In genomic region chr10:77350711-77351119, GRCh38 we compare ENCODE assay signal across 9 cellular contexts.
DNase-seq lines count a peak whose midpoint lies in the region; ATAC-seq and TF ChIP-seq lines count a peak whose summit lies in the region.
"Had no signal": no experiment of that assay in that cellular context is flagged by ENCODE, and none has a peak within 500 bp of the region (broad histone marks: within the 10 kb centered on the region; RNA-seq: fewer than 3 reads in every experiment).

No MANE protein-coding gene starts in this region.

- H3K27ac Mint-ChIP-seq in stimulated activated naive B cell treated with anti-CD40 and anti-IgM and Interleukin-4, amounts not matched to agents 10 μg/mL and 1 μg/mL and 100 μg/mL, for 72 hours: no peak overlapping the region
- H3K27ac Mint-ChIP-seq: nephron progenitor cell had no signal

- peak; percentile 9 for TF ChIP-seq CTCF in RWPE2 (IDR thresholded peaks at IDR 0.05; ENCODE audit: poor library complexity, severe bottlenecking)
- TF ChIP-seq CTCF in foreskin keratinocyte (conservative IDR thresholded peaks at IDR 0.05): peak; percentile 42

- H3K4me3 Mint-ChIP-seq in stimulated activated naive B cell treated with anti-CD40 and anti-IgM and Interleukin-4, amounts not matched to agents 10 μg/mL and 1 μg/mL and 100 μg/mL, for 72 hours: no peak overlapping the region
- H3K4me3 Mint-ChIP-seq: nephron progenitor cell had no signal

- no peak overlapping the region for H3K4me3 ChIP-seq in RWPE2 (ENCODE audit: severe bottlenecking)
- H3K4me3 ChIP-seq in effector memory CD4-positive, alpha-beta T cell (ENCODE audit: insufficient read depth, low read depth, low read length, poor library complexity, severe bottlenecking): no peak overlapping the region

- H3K9me3 Mint-ChIP-seq in stimulated activated naive B cell treated with anti-CD40 and anti-IgM and Interleukin-4, amounts not matched to agents 10 μg/mL and 1 μg/mL and 100 μg/mL, for 72 hours: peaks cover 0 to 3% of the 10 kb centered on the region in 2 donors
- H3K9me3 Mint-ChIP-seq: nephron progenitor cell had no signal

- H3K27me3 ChIP-seq in RWPE2 (ENCODE audit: insufficient read depth, poor library complexity, severe bottlenecking) (no peaks in the 10 kb centered on the region), foreskin keratinocyte (no peaks in the 10 kb centered on the region)
- H3K27me3 ChIP-seq in effector memory CD4-positive, alpha-beta T cell (replicated peaks; ENCODE audit: control insufficient read depth, insufficient read depth, low read length, poor library complexity, severe bottlenecking): no peaks in the 10 kb centered on the region

- no peaks in the 10 kb centered on the region for H3K9me3 ChIP-seq in RWPE2 (ENCODE audit: severe bottlenecking)
- no peaks in the 10 kb centered on the region for H3K9me3 ChIP-seq in effector memory CD4-positive, alpha-beta T cell (ENCODE audit: control insufficient read depth, low read length)

- no peaks in the 10 kb centered on the region for H3K4me1 Mint-ChIP-seq in stimulated activated naive B cell treated with anti-CD40 and anti-IgM and Interleukin-4, amounts not matched to agents 10 μg/mL and 1 μg/mL and 100 μg/mL, for 72 hours

- H3K36me3 ChIP-seq in RWPE2 (ENCODE audit: low read depth): no peaks in the 10 kb centered on the region
- no peaks in the 10 kb centered on the region for H3K36me3 ChIP-seq in effector memory CD4-positive, alpha-beta T cell (ENCODE audit: control insufficient read depth, insufficient read depth, low read length)

- H3K27ac ChIP-seq in RWPE2 (ENCODE audit: poor library complexity, severe bottlenecking) (peak overlapping the region; percentile 74), foreskin keratinocyte (peak overlapping the region; percentile 49)
- H3K27ac ChIP-seq in effector memory CD4-positive, alpha-beta T cell (ENCODE audit: insufficient read depth, low read length, poor library complexity, severe bottlenecking): no peak overlapping the region

- H3K27me3 Mint-ChIP-seq in stimulated activated naive B cell treated with anti-CD40 and anti-IgM and Interleukin-4, amounts not matched to agents 10 μg/mL and 1 μg/mL and 100 μg/mL, for 72 hours: peaks cover 0 to 5% of the 10 kb centered on the region in 2 donors

- ATAC-seq in RWPE2 (ENCODE audit: low read depth): peak; percentile 98
- peak; percentile 99 for ATAC-seq in foreskin keratinocyte
- ATAC-seq in stimulated activated naive B cell treated with anti-CD40 and anti-IgM and Interleukin-4, amounts not matched to agents 10 μg/mL and 1 μg/mL and 100 μg/mL, for 72 hours (replicated peaks): peak; percentile 19 to 27
- no peak for ATAC-seq in GM19452 (IDR thresholded peaks at IDR 0.05; ENCODE audit: unreplicated experiment)

- H3K36me3 Mint-ChIP-seq in stimulated activated naive B cell treated with anti-CD40 and anti-IgM and Interleukin-4, amounts not matched to agents 10 μg/mL and 1 μg/mL and 100 μg/mL, for 72 hours: no peaks in the 10 kb centered on the region

- DNase-seq in activated CD8-positive, alpha-beta memory T cell treated with anti-CD3 and anti-CD28 coated beads for 48 hours (ENCODE audit: low read depth in 2 of 3, low spot score in 2 of 3): peak in 2 of 3 experiments; percentile 19 to 22
- DNase-seq in activated CD8-positive, alpha-beta memory T cell treated with anti-CD3 and anti-CD28 coated beads, Interleukin-2, amount 50 U/mL, for 4 hours: no peak
- peak; percentile 93 for DNase-seq in RWPE2 (ENCODE audit: low spot score)
- peak; percentile 96 to 98 for DNase-seq in foreskin keratinocyte
- no peak for DNase-seq in stimulated activated naive B cell treated with anti-CD40 and anti-IgM and Interleukin-4, amounts not matched to agents 10 μg/mL and 1 μg/mL and 100 μg/mL, for 72 hours
- no peak for DNase-seq in effector memory CD4-positive, alpha-beta T cell
- no peak for DNase-seq in NCI-H2227 (lab: John Stamatoyannopoulos, UW; ENCODE audit: unreplicated experiment)
- DNase-seq: nephron progenitor cell had no signal

- H3K4me1 ChIP-seq in RWPE2 (ENCODE audit: insufficient read depth, poor library complexity, severe bottlenecking): peaks cover 20% of the 10 kb centered on the region
- H3K4me1 ChIP-seq in foreskin keratinocyte: peaks cover 19% of the 10 kb centered on the region
- no peaks in the 10 kb centered on the region for H3K4me1 ChIP-seq in effector memory CD4-positive, alpha-beta T cell (ENCODE audit: control insufficient read depth, insufficient read depth, low read length, poor library complexity, severe bottlenecking)

Comparison
In these comparisons a context has a peak if more than half of its experiments do, and no peak if none do; other contexts are left out.
1. DNase-seq: peak in activated CD8-positive, alpha-beta memory T cell treated with anti-CD3 and anti-CD28 coated beads for 48 hours (2 of 3), RWPE2 (single experiment) and foreskin keratinocyte (2 of 2); none in activated CD8-positive, alpha-beta memory T cell treated with anti-CD3 and anti-CD28 coated beads, Interleukin-2, amount 50 U/mL, for 4 hours (single experiment), stimulated activated naive B cell treated with anti-CD40 and anti-IgM and Interleukin-4, amounts not matched to agents 10 μg/mL and 1 μg/mL and 100 μg/mL, for 72 hours (single experiment), effector memory CD4-positive, alpha-beta T cell (0 of 3) and NCI-H2227 (single experiment).